Comparison of ENCODE assay signal across 17 cellular contexts in the genomic region with DNA sequence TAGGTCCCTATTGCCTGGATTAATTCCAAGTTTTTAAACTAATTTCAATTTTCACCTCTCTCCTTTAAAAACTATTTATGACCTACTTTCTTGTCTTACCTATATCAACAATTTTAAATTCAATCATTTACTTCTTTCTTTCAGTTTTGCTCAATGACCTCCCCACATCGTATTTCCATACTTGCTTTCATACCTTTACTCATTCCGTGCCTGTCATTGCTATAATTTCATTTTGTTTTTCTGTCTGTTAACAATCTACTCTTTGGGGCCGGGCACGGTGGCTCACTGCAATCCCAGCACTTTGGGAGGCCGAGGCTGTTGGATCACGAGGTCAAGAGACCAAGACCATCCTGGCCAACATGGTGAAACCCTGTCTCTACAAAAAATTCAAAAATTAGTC.
DNase-seq lines count a peak whose midpoint lies in the region; ATAC-seq and TF ChIP-seq lines count a peak whose summit lies in the region.
"Had no signal": no experiment of that assay in that cellular context is flagged by ENCODE, and none has a peak within 500 bp of the region (broad histone marks: within the 10 kb centered on the region; RNA-seq: fewer than 3 reads in every experiment).

No MANE protein-coding gene starts in this region.

- H3K4me3 ChIP-seq in GM06990 (replicated peaks; ENCODE audit: low read depth, low read length) (0 out of 2 replicates have a peak overlapping the region, but pooled peaks have one; percentile 5), neuronal stem cell (ENCODE audit: low read length in 2 of 2) (no peak overlapping the region)
- H3K4me3 ChIP-seq: BLaER1, GM23338 had no signal

- H3K9me3 ChIP-seq in neuronal stem cell (replicated peaks in 1 of 2; ENCODE audit: control insufficient read depth in 2 of 2, insufficient read depth in 1 of 2, low read depth in 1 of 2, low read length in 2 of 2) = no peaks in the 10 kb centered on the region
- H3K9me3 ChIP-seq: BLaER1, Caco-2 had no signal

- no peaks in the 10 kb centered on the region for H3K4me1 ChIP-seq in neuronal stem cell (ENCODE audit: control insufficient read depth in 2 of 2, insufficient read depth in 1 of 2, low read depth in 1 of 2, low read length in 2 of 2)
- H3K4me1 ChIP-seq: BLaER1, Caco-2 had no signal

- no peak overlapping the region for H4K8ac ChIP-seq in neuronal stem cell (ENCODE audit: low read depth, low read length)

- no peak overlapping the region for H3K9ac ChIP-seq in neuronal stem cell (ENCODE audit: low read depth, low read length, poor library complexity)
- H3K9ac ChIP-seq: BLaER1 had no signal

- no peak overlapping the region for H3K27ac ChIP-seq in neuronal stem cell (replicated peaks; ENCODE audit: low read length)
- H3K27ac ChIP-seq: 22Rv1, BLaER1, C4-2B had no signal

- ATAC-seq in HG03432 (IDR thresholded peaks at IDR 0.05; ENCODE audit: unreplicated experiment) = peak; percentile 52
- ATAC-seq in GM19328 (IDR thresholded peaks at IDR 0.05; ENCODE audit: unreplicated experiment) = no peak
- ATAC-seq: CD8-positive, alpha-beta T cell; GM23338; HCT116 had no signal

- H2BK12ac ChIP-seq in neuronal stem cell (ENCODE audit: low read length) = no peak overlapping the region

- no peaks in the 10 kb centered on the region for H3K79me1 ChIP-seq in neuronal stem cell (ENCODE audit: low read depth, low read length)

- H2BK120ac ChIP-seq in neuronal stem cell (ENCODE audit: low read depth, low read length) = no peak overlapping the region

- H3K4ac ChIP-seq in neuronal stem cell (ENCODE audit: low read length) = no peak overlapping the region

- no peak for DNase-seq in GM06990 (ENCODE audit: extremely low read depth, insufficient read length)
- DNase-seq in OCI-M1 (lab: John Stamatoyannopoulos, UW) = peak; percentile 22
- no peak for DNase-seq in neuronal stem cell (ENCODE audit: low spot score)
- no peak for DNase-seq in NCI-H1436 (lab: John Stamatoyannopoulos, UW)
- DNase-seq: Caco-2; CD4-positive, CD25-positive, alpha-beta regulatory T cell; CD8-positive, alpha-beta T cell; DMS153; DND-41; H9 had no signal

- no peak overlapping the region for H2BK5ac ChIP-seq in neuronal stem cell (ENCODE audit: low read length)

- H3K23ac ChIP-seq in neuronal stem cell (ENCODE audit: low read depth, low read length, poor library complexity) = no peak overlapping the region

- no peak overlapping the region for H2BK15ac ChIP-seq in neuronal stem cell (ENCODE audit: low read length)

- 100% methylated on average over 1 of the region's 6 CpGs; no CpG with 5 or more reads in 1 of the 2 donors for WGBS in neuronal stem cell (ENCODE audit: extremely low coverage in 2 of 2, insufficient read length in 2 of 2, insufficient replicate concordance in 1 of 2), 2 donors

- H3K36me3 ChIP-seq in GM06990 (ENCODE audit: control insufficient read depth, insufficient read depth, low read length) = no peaks in the 10 kb centered on the region
- no peaks in the 10 kb centered on the region for H3K36me3 ChIP-seq in neuronal stem cell (replicated peaks in 1 of 2; ENCODE audit: control insufficient read depth in 2 of 2, insufficient read depth in 2 of 2, low read length in 2 of 2)
- H3K36me3 ChIP-seq: BLaER1 had no signal

- no peak for TF ChIP-seq CTCF in GM06990 (IDR thresholded peaks at IDR 0.05; ENCODE audit: insufficient read depth, low read length, poor library complexity, severe bottlenecking)

- H4K91ac ChIP-seq in neuronal stem cell (ENCODE audit: low read depth, low read length, poor library complexity) = no peak overlapping the region

- no peak overlapping the region for H3K18ac ChIP-seq in neuronal stem cell (ENCODE audit: low read length)

- no peak overlapping the region for H3K4me2 ChIP-seq in neuronal stem cell (ENCODE audit: insufficient read depth, low read length, poor library complexity, severe bottlenecking)
- H3K4me2 ChIP-seq: BLaER1, GM23338 had no signal

- H2AFZ ChIP-seq in neuronal stem cell (ENCODE audit: low read length) = no peak overlapping the region
- H2AFZ ChIP-seq: GM23338 had no signal

- H3K27me3 ChIP-seq in GM06990 (replicated peaks; ENCODE audit: control insufficient read depth, insufficient read depth, low read length) = no peaks in the 10 kb centered on the region
- H3K27me3 ChIP-seq in neuronal stem cell (ENCODE audit: control insufficient read depth in 3 of 3, insufficient read depth in 3 of 3, low read depth in 1 of 3, low read length in 3 of 3) = no peaks in the 10 kb centered on the region
- H3K27me3 ChIP-seq: BLaER1 had no signal

- no peak overlapping the region for H2AK5ac ChIP-seq in neuronal stem cell (ENCODE audit: low read depth, low read length)

- H3K14ac ChIP-seq in neuronal stem cell (ENCODE audit: low read length) = no peak overlapping the region
